In genomic region chr15:50685191-50685975, GRCh38 we compare ENCODE assay signal across 8 cellular contexts. TPM values are rescaled to one million over a fixed set of nuclear protein-coding genes. Genes with fewer than 3 reads are reported as not detected.
DNase-seq lines count a peak whose midpoint lies in the region; ATAC-seq, FAIRE-seq and TF ChIP-seq lines count a peak whose summit lies in the region.

No MANE protein-coding gene starts in this region.

- H3K4me3 ChIP-seq in mononuclear cell (ENCODE audit: low read length), result peak overlapping the region; percentile 98

- no peak for FAIRE-seq in urothelium cell line (lab: Jason Lieb, UNC)

- no peaks in the 10 kb centered on the region for H3K9me3 ChIP-seq in mononuclear cell (ENCODE audit: low read depth, low read length)

- peak; percentile 13 for TF ChIP-seq CTCF in AG09319 (IDR thresholded peaks at IDR 0.05; ENCODE audit: low read depth, low read length)

- peak overlapping the region; percentile 99 for H3K27ac Mint-ChIP-seq in central memory CD8-positive, alpha-beta T cell (ENCODE audit: low read depth)

- peaks cover 60% of the 10 kb centered on the region for H3K4me1 Mint-ChIP-seq in central memory CD8-positive, alpha-beta T cell

- DNase-seq in AG09319 (ENCODE audit: extremely low read depth, low read depth) (no peak), KBM-7 (peak; percentile 28), urothelium cell line (ENCODE audit: low spot score) (no peak), NCI-H2171 (lab: John Stamatoyannopoulos, UW) (no peak), EL (no peak), SW 1271 (lab: John Stamatoyannopoulos, UW) (no peak)
- no peak for DNase-seq in central memory CD8-positive, alpha-beta T cell (ENCODE audit: low spot score in 2 of 2)

- H3K27me3 ChIP-seq in mononuclear cell (ENCODE audit: insufficient read depth, low read length), result no peaks in the 10 kb centered on the region

- peaks cover 24% of the 10 kb centered on the region for H3K36me3 Mint-ChIP-seq in central memory CD8-positive, alpha-beta T cell (ENCODE audit: insufficient read depth)

- H3K9me3 Mint-ChIP-seq in central memory CD8-positive, alpha-beta T cell, result no peaks in the 10 kb centered on the region

- peak overlapping the region; percentile 100 for H3K4me3 Mint-ChIP-seq in central memory CD8-positive, alpha-beta T cell

- in situ Hi-C loops in KBM-7 (cut with MboI; ENCODE audit: low pct_unique_long_range_greater_than_20kb, low sequenced_read_pairs), result loop anchor here (25.0 kb wide), 1 partner anchor 202 kb away; no protein-coding TSS in a partner anchor

- H3K27me3 Mint-ChIP-seq in central memory CD8-positive, alpha-beta T cell, result no peaks in the 10 kb centered on the region

- no peak for ATAC-seq in central memory CD8-positive, alpha-beta T cell (replicated peaks; ENCODE audit: extremely low read depth, poor library complexity, severe bottlenecking)

- H3K4me1 ChIP-seq in mononuclear cell (ENCODE audit: insufficient read depth, low read length), result peaks cover 38% of the 10 kb centered on the region

RNA-seq across cellular contexts. Expression of gene TRPM7, which starts 1.2 kb away (rescaled TPM):
- total RNA-seq in mononuclear cell, result 81.0 TPM
